ENCODE assay signal across 7 cellular contexts in the genomic region with DNA sequence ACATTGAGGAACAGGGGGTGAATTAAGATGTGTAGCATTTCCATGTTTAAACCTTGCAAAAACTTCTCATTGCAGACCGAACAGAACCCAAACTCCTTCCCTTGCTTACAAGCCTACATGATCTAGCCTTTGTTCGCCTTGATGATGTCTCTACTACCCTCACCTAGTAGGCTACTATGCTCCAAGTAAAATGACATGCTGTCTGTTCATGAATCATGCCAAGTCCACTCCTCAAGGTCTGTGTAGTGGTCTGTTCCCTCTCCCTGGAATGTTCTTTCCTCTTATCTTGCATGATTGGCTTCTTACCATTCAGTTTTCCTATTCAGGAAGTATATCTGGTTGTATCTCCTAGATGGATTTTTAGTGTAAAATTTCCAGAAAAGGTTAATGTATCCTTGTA.
DNase-seq lines count a peak whose midpoint lies in the region; ATAC-seq and TF ChIP-seq lines count a peak whose summit lies in the region.
"Not testable (repeated sequence)": the region's sequence is repeated elsewhere in the genome, so short reads cannot be mapped to it uniquely, and the experiment has no call there.

No MANE protein-coding gene starts in this region.

- 16% methylated on average over 2 of the region's 2 CpGs for WGBS in right lobe of liver (ENCODE audit: insufficient coverage, low coverage, low lambda C conversion rate, missing lambda C conversion rate)

- not testable (repeated sequence) for DNase-seq in RWPE2 (ENCODE audit: low spot score); foreskin keratinocyte; left ventricle myocardium superior; right lobe of liver; natural killer cell treated with Interleukin-12 subunit alpha and Interleukin-12 subunit beta and Interleukin-15 and Interleukin-18, amount 100 ng/mL, for 72 hours (ENCODE audit: low spot score); stimulated activated effector memory CD8-positive, alpha-beta T cell treated with anti-CD3 and anti-CD28 coated beads, Interleukin-12 subunit alpha, Interleukin-12 subunit beta, amount 100 ng/mL, for 72 hours (ENCODE audit: low spot score in 2 of 2); thoracic aorta (ENCODE audit: low spot score)

- not testable (repeated sequence) for H3K4me1 ChIP-seq in RWPE2 (ENCODE audit: insufficient read depth, poor library complexity, severe bottlenecking); foreskin keratinocyte; right lobe of liver; thoracic aorta (ENCODE audit: control insufficient read depth in 1 of 2, low read depth in 2 of 2)

- H3K9me3 Mint-ChIP-seq in natural killer cell treated with Interleukin-12 subunit alpha and Interleukin-12 subunit beta and Interleukin-15 and Interleukin-18, amount 100 ng/mL, for 72 hours, result peaks cover 19% of the 10 kb centered on the region
- peaks cover 17% of the 10 kb centered on the region for H3K9me3 Mint-ChIP-seq in stimulated activated effector memory CD8-positive, alpha-beta T cell treated with anti-CD3 and anti-CD28 coated beads, Interleukin-12 subunit alpha, Interleukin-12 subunit beta, amount 100 ng/mL, for 72 hours

- H3K4me1 Mint-ChIP-seq in natural killer cell treated with Interleukin-12 subunit alpha and Interleukin-12 subunit beta and Interleukin-15 and Interleukin-18, amount 100 ng/mL, for 72 hours (ENCODE audit: low read depth in 2 of 2); stimulated activated effector memory CD8-positive, alpha-beta T cell treated with anti-CD3 and anti-CD28 coated beads, Interleukin-12 subunit alpha, Interleukin-12 subunit beta, amount 100 ng/mL, for 72 hours: not testable (repeated sequence)

- H3K27me3 ChIP-seq in RWPE2 (ENCODE audit: insufficient read depth, poor library complexity, severe bottlenecking); foreskin keratinocyte; right lobe of liver; thoracic aorta (replicated peaks; ENCODE audit: insufficient read depth): not testable (repeated sequence)

- peak; percentile 33; the same call in 1 of the 3 replicates for ATAC-seq in RWPE2 (ENCODE audit: low read depth)
- ATAC-seq in foreskin keratinocyte, result peak; percentile 36
- ATAC-seq in left ventricle myocardium superior, result peak; percentile 57
- peak; percentile 37 to 64 (median 56) for ATAC-seq in right lobe of liver
- ATAC-seq in natural killer cell treated with Interleukin-12 subunit alpha and Interleukin-12 subunit beta and Interleukin-15 and Interleukin-18, amount 100 ng/mL, for 72 hours, result peak; percentile 32 to 69
- ATAC-seq in stimulated activated effector memory CD8-positive, alpha-beta T cell treated with anti-CD3 and anti-CD28 coated beads, Interleukin-12 subunit alpha, Interleukin-12 subunit beta, amount 100 ng/mL, for 72 hours, result peak; percentile 60
- ATAC-seq in thoracic aorta (ENCODE audit: insufficient number of reproducible peaks, low FRiP score, low read depth), result peak; percentile 25

- H3K36me3 ChIP-seq in RWPE2 (ENCODE audit: low read depth); right lobe of liver; thoracic aorta: not testable (repeated sequence)

- intact Hi-C loops in left ventricle myocardium superior (cut with micrococcal nuclease); right lobe of liver (cut with DNase I): not testable (repeated sequence)

- H3K4me3 Mint-ChIP-seq in natural killer cell treated with Interleukin-12 subunit alpha and Interleukin-12 subunit beta and Interleukin-15 and Interleukin-18, amount 100 ng/mL, for 72 hours; stimulated activated effector memory CD8-positive, alpha-beta T cell treated with anti-CD3 and anti-CD28 coated beads, Interleukin-12 subunit alpha, Interleukin-12 subunit beta, amount 100 ng/mL, for 72 hours: not testable (repeated sequence)

- TF ChIP-seq CTCF in RWPE2 (IDR thresholded peaks at IDR 0.05; ENCODE audit: poor library complexity, severe bottlenecking); foreskin keratinocyte (conservative IDR thresholded peaks at IDR 0.05); right lobe of liver (IDR thresholded peaks at IDR 0.05); thoracic aorta (IDR thresholded peaks at IDR 0.05): not testable (repeated sequence)

- H3K9me3 ChIP-seq in RWPE2 (ENCODE audit: severe bottlenecking); right lobe of liver; thoracic aorta: not testable (repeated sequence)

- H3K4me3 ChIP-seq in RWPE2 (ENCODE audit: severe bottlenecking); right lobe of liver; thoracic aorta: not testable (repeated sequence)

- peaks cover 18% of the 10 kb centered on the region for H3K36me3 Mint-ChIP-seq in natural killer cell treated with Interleukin-12 subunit alpha and Interleukin-12 subunit beta and Interleukin-15 and Interleukin-18, amount 100 ng/mL, for 72 hours
- not testable (repeated sequence) for H3K36me3 Mint-ChIP-seq in stimulated activated effector memory CD8-positive, alpha-beta T cell treated with anti-CD3 and anti-CD28 coated beads, Interleukin-12 subunit alpha, Interleukin-12 subunit beta, amount 100 ng/mL, for 72 hours

- not testable (repeated sequence) for TF ChIP-seq POLR2A in right lobe of liver (IDR thresholded peaks at IDR 0.05)

- not testable (repeated sequence) for H3K27ac Mint-ChIP-seq in natural killer cell treated with Interleukin-12 subunit alpha and Interleukin-12 subunit beta and Interleukin-15 and Interleukin-18, amount 100 ng/mL, for 72 hours; stimulated activated effector memory CD8-positive, alpha-beta T cell treated with anti-CD3 and anti-CD28 coated beads, Interleukin-12 subunit alpha, Interleukin-12 subunit beta, amount 100 ng/mL, for 72 hours

- not testable (repeated sequence) for H3K27me3 Mint-ChIP-seq in natural killer cell treated with Interleukin-12 subunit alpha and Interleukin-12 subunit beta and Interleukin-15 and Interleukin-18, amount 100 ng/mL, for 72 hours

- H3K27ac ChIP-seq in RWPE2 (ENCODE audit: poor library complexity, severe bottlenecking); foreskin keratinocyte; right lobe of liver; thoracic aorta: not testable (repeated sequence)
